Comparison of ENCODE assay signal across 19 cellular contexts in genomic region chr10:60466267-60467201, GRCh38.
DNase-seq lines count a peak whose midpoint lies in the region; ATAC-seq, FAIRE-seq and TF ChIP-seq lines count a peak whose summit lies in the region.
"Had no signal": no experiment of that assay in that cellular context is flagged by ENCODE, and none has a peak within 500 bp of the region (broad histone marks: within the 10 kb centered on the region; RNA-seq: fewer than 3 reads in every experiment).

No MANE protein-coding gene starts in this region.

- no TSS peak for BruUV-seq in A673 (replicated peaks; lab: Mats Ljungman, UMichigan)

- no peaks in the 10 kb centered on the region for H3K79me2 ChIP-seq in astrocyte (ENCODE audit: insufficient read depth, low read length)

- no peaks in the 10 kb centered on the region for H4K20me1 ChIP-seq in astrocyte (ENCODE audit: insufficient read depth, low read length)

- no peak overlapping the region for H3K27ac Mint-ChIP-seq in astrocyte (ENCODE audit: unreplicated experiment)
- H3K27ac Mint-ChIP-seq: activated naive CD4-positive, alpha-beta T cell treated with anti-CD3 and anti-CD28 coated beads, Interleukin-2, amount 50 U/mL, for 24 hours; activated T-cell treated with anti-CD3 and anti-CD28 coated beads, Interleukin-2, amount 50 U/mL, for 72 hours had no signal

- H3K9ac ChIP-seq in astrocyte (ENCODE audit: low read length) = no peak overlapping the region

- peaks cover 35% of the 10 kb centered on the region for H3K4me1 ChIP-seq in A673 (ENCODE audit: insufficient read depth, low read length, poor library complexity, severe bottlenecking)
- peaks cover 5% of the 10 kb centered on the region for H3K4me1 ChIP-seq in astrocyte (ENCODE audit: insufficient read depth, low read length)
- peaks cover 5% of the 10 kb centered on the region for H3K4me1 ChIP-seq in foreskin keratinocyte
- H3K4me1 ChIP-seq: Peyer's patch had no signal

- peak; percentile 26 for DNase-seq in A673 (ENCODE audit: low spot score)
- DNase-seq in HCEC 1CT = peak; percentile 29
- DNase-seq in astrocyte (ENCODE audit: low read depth) = peak; percentile 36
- DNase-seq in foreskin keratinocyte = no peak
- DNase-seq in left ventricle myocardium superior = no peak
- DNase-seq in retina = no peak
- DNase-seq in AML-193 (lab: John Stamatoyannopoulos, UW) = no peak
- DNase-seq: activated CD8-positive, alpha-beta memory T cell treated with anti-CD3 and anti-CD28 coated beads for 24 hours; activated T-cell treated with anti-CD3 and anti-CD28 coated beads, Interleukin-2, amount 50 U/mL, for 72 hours; left colon; mucosa of descending colon; NCI-H1436; Peyer's patch; stimulated activated CD8-positive, alpha-beta memory T cell treated with anti-CD3 and anti-CD28 coated beads, Interleukin-4, amount 100 ng/mL, for 48 hours; T1000 had no signal

- peak; percentile 17; the same call in 1 of the 2 replicates for TF ChIP-seq CTCF in A673 (conservative IDR thresholded peaks at IDR 0.05; ENCODE audit: low read depth, low read length)
- TF ChIP-seq CTCF in astrocyte (IDR thresholded peaks at IDR 0.05; ENCODE audit: insufficient read depth, low read depth, low read length) = no peak
- peak; percentile 19 for TF ChIP-seq CTCF in foreskin keratinocyte (conservative IDR thresholded peaks at IDR 0.05)

- peak; percentile 29 for ATAC-seq in foreskin keratinocyte
- ATAC-seq in left ventricle myocardium superior = no peak
- ATAC-seq in HG03469 (IDR thresholded peaks at IDR 0.05; ENCODE audit: unreplicated experiment) = no peak
- ATAC-seq: activated T-cell treated with anti-CD3 and anti-CD28 coated beads, Interleukin-2, amount 50 U/mL, for 72 hours; left colon; mucosa of descending colon had no signal

- no peaks in the 10 kb centered on the region for H3K27me3 Mint-ChIP-seq in astrocyte (ENCODE audit: low read depth, unreplicated experiment)
- H3K27me3 Mint-ChIP-seq: activated naive CD4-positive, alpha-beta T cell treated with anti-CD3 and anti-CD28 coated beads, Interleukin-2, amount 50 U/mL, for 24 hours had no signal

- CTCF ChIA-PET in A673 (lab: Charles Lee) = interaction anchor here (0.5 to 0.7 kb wide), 2 partner anchors 61 to 166 kb away, joined by 4 to 6 read pairs; no protein-coding TSS in a partner anchor

- H3K9me3 ChIP-seq in A673 (ENCODE audit: low read depth, low read length, poor library complexity, severe bottlenecking) (no peaks in the 10 kb centered on the region), astrocyte (ENCODE audit: insufficient read depth, low read depth, low read length) (no peaks in the 10 kb centered on the region)
- H3K9me3 ChIP-seq: mucosa of descending colon, Peyer's patch had no signal

- H3K36me3 ChIP-seq in A673 (ENCODE audit: insufficient read depth, low read length, poor library complexity, severe bottlenecking) = no peaks in the 10 kb centered on the region
- H3K36me3 ChIP-seq in astrocyte (ENCODE audit: insufficient read depth, low read length) = no peaks in the 10 kb centered on the region
- H3K36me3 ChIP-seq: Peyer's patch had no signal

- H3K4me3 Mint-ChIP-seq in astrocyte (ENCODE audit: unreplicated experiment) = no peak overlapping the region
- H3K4me3 Mint-ChIP-seq: activated naive CD4-positive, alpha-beta T cell treated with anti-CD3 and anti-CD28 coated beads, Interleukin-2, amount 50 U/mL, for 24 hours; activated T-cell treated with anti-CD3 and anti-CD28 coated beads, Interleukin-2, amount 50 U/mL, for 72 hours had no signal

- no peak overlapping the region for H3K4me3 ChIP-seq in A673 (ENCODE audit: low read depth, low read length, poor library complexity, severe bottlenecking)
- H3K4me3 ChIP-seq in astrocyte (ENCODE audit: insufficient read depth, low read depth, low read length) = no peak overlapping the region
- H3K4me3 ChIP-seq: mucosa of descending colon, Peyer's patch had no signal

- FAIRE-seq in astrocyte (lab: Jason Lieb, UNC) = peak; percentile 37
- FAIRE-seq: endothelial cell of umbilical vein, GM18507 had no signal

- no peak overlapping the region for H2AFZ ChIP-seq in astrocyte (ENCODE audit: low read depth, low read length)

- intact Hi-C loops in A673 (cut with micrococcal nuclease; ENCODE audit: unreplicated experiment) (no loop called here), left ventricle myocardium superior (cut with micrococcal nuclease) (no loop called here)

- POLR2A ChIA-PET in A673 (lab: Charles Lee; ENCODE audit: low non-redundant PET) = no interaction called here

- H3K27ac ChIP-seq in A673 (ENCODE audit: low read depth, low read length, poor library complexity, severe bottlenecking) (no peak overlapping the region), astrocyte (ENCODE audit: low read depth, low read length) (peak overlapping the region; percentile 30), foreskin keratinocyte (no peak overlapping the region)
- H3K27ac ChIP-seq: Peyer's patch had no signal

- H3K27me3 ChIP-seq in A673 (replicated peaks; ENCODE audit: insufficient read depth, low read depth, low read length, poor library complexity) (no peaks in the 10 kb centered on the region), astrocyte (ENCODE audit: insufficient read depth, low read length) (no peaks in the 10 kb centered on the region), foreskin keratinocyte (no peaks in the 10 kb centered on the region)
- H3K27me3 ChIP-seq: Peyer's patch had no signal

- no peaks in the 10 kb centered on the region for H3K36me3 Mint-ChIP-seq in astrocyte (ENCODE audit: low read depth, unreplicated experiment)

- no peaks in the 10 kb centered on the region for H3K9me3 Mint-ChIP-seq in astrocyte (ENCODE audit: unreplicated experiment)
- H3K9me3 Mint-ChIP-seq: activated naive CD4-positive, alpha-beta T cell treated with anti-CD3 and anti-CD28 coated beads, Interleukin-2, amount 50 U/mL, for 24 hours; activated T-cell treated with anti-CD3 and anti-CD28 coated beads, Interleukin-2, amount 50 U/mL, for 72 hours had no signal

- H3K4me2 ChIP-seq in astrocyte (ENCODE audit: low read length) = peak overlapping the region; percentile 58

- peaks cover 4% of the 10 kb centered on the region for H3K4me1 Mint-ChIP-seq in astrocyte (ENCODE audit: low read depth, unreplicated experiment)

Comparison
In these comparisons a context has a peak if more than half of its experiments do, and no peak if none do; other contexts are left out.
1. DNase-seq: peak in A673 (single experiment), HCEC 1CT (single experiment) and astrocyte (single experiment); none in foreskin keratinocyte (0 of 2), left ventricle myocardium superior (single experiment), retina (single experiment) and AML-193 (0 of 2).